Comparison of ENCODE assay signal across 21 cellular contexts in genomic region chr6:100751590-100751989, GRCh38.
DNase-seq lines count a peak whose midpoint lies in the region; ATAC-seq and TF ChIP-seq lines count a peak whose summit lies in the region.
"Had no signal": no experiment of that assay in that cellular context is flagged by ENCODE, and none has a peak within 500 bp of the region (broad histone marks: within the 10 kb centered on the region; RNA-seq: fewer than 3 reads in every experiment).

No MANE protein-coding gene starts in this region.

- H3K9me3 ChIP-seq in endodermal cell (ENCODE audit: control insufficient read depth, low read length) (peaks cover 16% of the 10 kb centered on the region), MM.1S (replicated peaks; ENCODE audit: insufficient read depth, low read length) (no peaks in the 10 kb centered on the region)

- 63 to 65% methylated on average over 3 of the region's 3 CpGs for WGBS in endodermal cell (ENCODE audit: insufficient coverage in 1 of 2, insufficient read length in 1 of 2), 2 experiments

- no peaks in the 10 kb centered on the region for H3K9me2 ChIP-seq in MM.1S (replicated peaks; ENCODE audit: insufficient read depth, low read length)

- H3K9me3 Mint-ChIP-seq in nephron progenitor cell, result peaks cover 7% of the 10 kb centered on the region
- peaks cover 3% of the 10 kb centered on the region for H3K9me3 Mint-ChIP-seq in endodermal cell
- H3K9me3 Mint-ChIP-seq: CD4-positive, alpha-beta memory T cell; GM23338; HFFc6; IgD-negative memory B cell had no signal

- H3K4me2 ChIP-seq in MM.1S (ENCODE audit: low read depth, low read length), result no peak overlapping the region
- H3K4me2 ChIP-seq: BLaER1, GM23338 had no signal

- H3K4me3 Mint-ChIP-seq in nephron progenitor cell (no peak overlapping the region), endodermal cell (no peak overlapping the region)
- H3K4me3 Mint-ChIP-seq: CD14-positive monocyte; CD4-positive, alpha-beta memory T cell; GM23338; HFFc6; IgD-negative memory B cell had no signal

- H3K4me1 ChIP-seq in endodermal cell (ENCODE audit: control insufficient read depth, insufficient read depth, low read length) (no peaks in the 10 kb centered on the region), MM.1S (ENCODE audit: low read length) (no peaks in the 10 kb centered on the region)
- H3K4me1 ChIP-seq: BLaER1 had no signal

- no peaks in the 10 kb centered on the region for H4K20me1 ChIP-seq in MM.1S (ENCODE audit: insufficient read depth, low read length)
- H4K20me1 ChIP-seq: BLaER1 had no signal

- H3K27me3 Mint-ChIP-seq in nephron progenitor cell (ENCODE audit: low read depth, poor library complexity), result no peaks in the 10 kb centered on the region
- no peaks in the 10 kb centered on the region for H3K27me3 Mint-ChIP-seq in endodermal cell (ENCODE audit: insufficient read depth)
- H3K27me3 Mint-ChIP-seq: CD4-positive, alpha-beta memory T cell; IgD-negative memory B cell had no signal

- TF ChIP-seq CTCF in VCaP (conservative IDR thresholded peaks at IDR 0.05), result no peak
- TF ChIP-seq CTCF in nephron progenitor cell (IDR thresholded peaks at IDR 0.05), result no peak
- no peak for TF ChIP-seq CTCF in endodermal cell (conservative IDR thresholded peaks at IDR 0.05)
- TF ChIP-seq CTCF in MM.1S (IDR thresholded peaks at IDR 0.05; ENCODE audit: low read length), result no peak

- H3K4me1 Mint-ChIP-seq in nephron progenitor cell (peaks cover 23% of the 10 kb centered on the region), endodermal cell (no peaks in the 10 kb centered on the region)
- H3K4me1 Mint-ChIP-seq: CD14-positive monocyte, GM23338 had no signal

- DNase-seq in NCI-H1092 treated with DMSO at 0.1 percent for 48 hours (lab: John Stamatoyannopoulos, UW) (peak; percentile 1), NCI-H1092 (lab: John Stamatoyannopoulos, UW) (no peak), NCI-H748 (lab: John Stamatoyannopoulos, UW; ENCODE audit: unreplicated experiment) (peak; percentile 46), nephron progenitor cell (no peak), endodermal cell (no peak), MM.1S (no peak)
- DNase-seq: 8988T; CD4-positive, alpha-beta memory T cell; DMS53; DND-41; EL; HFFc6 had no signal

- ATAC-seq in GM18519 (IDR thresholded peaks at IDR 0.05; ENCODE audit: low FRiP score, unreplicated experiment), result no peak
- ATAC-seq: GM12878, GM23338, HCT116, HepG2 had no signal

- H3K79me2 ChIP-seq in MM.1S (ENCODE audit: low read length), result no peaks in the 10 kb centered on the region

- no peak overlapping the region for H3K4me3 ChIP-seq in endodermal cell (ENCODE audit: low read length)
- no peak overlapping the region for H3K4me3 ChIP-seq in MM.1S (ENCODE audit: low read length)
- H3K4me3 ChIP-seq: BLaER1, GM12878, GM23338 had no signal

- no peaks in the 10 kb centered on the region for H3F3A ChIP-seq in MM.1S (ENCODE audit: insufficient read depth, low read length)

- H3K36me3 ChIP-seq in endodermal cell (ENCODE audit: control insufficient read depth, insufficient read depth, low read length) (peaks cover 22% of the 10 kb centered on the region), MM.1S (replicated peaks; ENCODE audit: insufficient read depth, low read length) (no peaks in the 10 kb centered on the region)

- H3K9ac ChIP-seq in endodermal cell (ENCODE audit: extremely low read depth, low read length, poor library complexity, severe bottlenecking) (no peak overlapping the region), MM.1S (ENCODE audit: low read length) (no peak overlapping the region)
- H3K9ac ChIP-seq: BLaER1 had no signal

- peak overlapping the region; percentile 48; the same call in 1 of the 2 replicates for H3K27ac ChIP-seq in VCaP
- no peak overlapping the region for H3K27ac ChIP-seq in endodermal cell (ENCODE audit: low read depth, low read length)
- no peak overlapping the region for H3K27ac ChIP-seq in MM.1S (ENCODE audit: low read length)
- H3K27ac ChIP-seq: BLaER1 had no signal

- H3K27me3 ChIP-seq in endodermal cell (ENCODE audit: control insufficient read depth, insufficient read depth, low read length, poor library complexity, severe bottlenecking), result no peaks in the 10 kb centered on the region
- H3K27me3 ChIP-seq in MM.1S (replicated peaks; ENCODE audit: insufficient read depth, low read length), result no peaks in the 10 kb centered on the region
- H3K27me3 ChIP-seq: BLaER1 had no signal

- peak overlapping the region; percentile 33 for H3K27ac Mint-ChIP-seq in nephron progenitor cell
- no peak overlapping the region for H3K27ac Mint-ChIP-seq in endodermal cell
- H3K27ac Mint-ChIP-seq: CD14-positive monocyte; CD4-positive, alpha-beta memory T cell; HFFc6; IgD-negative memory B cell had no signal

- H2AFZ ChIP-seq in MM.1S (ENCODE audit: low read length), result no peak overlapping the region
- H2AFZ ChIP-seq: GM23338 had no signal

- H3K36me3 Mint-ChIP-seq in nephron progenitor cell (ENCODE audit: low read depth) (peaks cover 23% of the 10 kb centered on the region), endodermal cell (ENCODE audit: low read depth) (peaks cover 14% of the 10 kb centered on the region)

Comparison
In these comparisons a context has a peak if more than half of its experiments do, and no peak if none do; other contexts are left out.
1. DNase-seq: peak in NCI-H1092 treated with DMSO at 0.1 percent for 48 hours (single experiment) and NCI-H748 (single experiment); none in NCI-H1092 (single experiment), nephron progenitor cell (single experiment), endodermal cell (single experiment) and MM.1S (single experiment).